Comparison of ENCODE assay signal across 9 cellular contexts in the genomic region with DNA sequence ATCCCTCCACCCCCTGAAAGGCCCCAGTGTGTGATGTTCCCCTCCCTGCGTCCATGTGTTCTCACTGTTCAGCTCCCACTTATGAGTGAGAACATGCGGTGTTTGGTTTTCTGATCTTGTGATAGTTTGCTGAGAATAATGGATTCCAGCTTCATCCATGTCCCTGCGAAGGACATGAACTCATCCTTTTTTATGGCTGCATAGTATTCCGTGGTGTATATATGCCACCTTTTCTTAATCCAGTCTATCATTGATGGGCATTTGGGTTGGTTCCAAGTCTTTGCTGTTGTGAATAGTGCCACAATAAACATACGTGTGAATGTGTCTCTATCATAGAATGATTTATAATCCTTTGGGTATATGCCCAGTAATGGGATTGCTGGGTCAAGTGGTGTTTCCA. TPM values are rescaled to one million over a fixed set of nuclear protein-coding genes. Genes with fewer than 3 reads are reported as not detected.
"Had no signal": no experiment of that assay in that cellular context is flagged by ENCODE, and none has a peak within 500 bp of the region (broad histone marks: within the 10 kb centered on the region; RNA-seq: fewer than 3 reads in every experiment).

No MANE protein-coding gene starts in this region.

RNA-seq across cellular contexts. Expression of a gene that starts 55.8 kb away (rescaled TPM):
- total RNA-seq: activated naive CD4-positive, alpha-beta T cell treated with anti-CD3 and anti-CD28 coated beads for 36 hours; activated naive CD4-positive, alpha-beta T cell treated with anti-CD3 and anti-CD28 coated beads, Interleukin-2, amount 50 U/mL, for 72 hours; activated naive CD8-positive, alpha-beta T cell treated with anti-CD3 and anti-CD28 coated beads for 36 hours; activated naive CD8-positive, alpha-beta T cell treated with anti-CD3 and anti-CD28 coated beads, Interleukin-2, amount 10 ng/mL, durations not matched to agents 7 days and 5 days; activated T-cell treated with anti-CD3 and anti-CD28 coated beads, Interleukin-2, amount 50 U/mL, for 72 hours; activated T-helper 1 cell treated with anti-CD3 and anti-CD28 coated beads, Interleukin-12 subunit alpha, Interleukin-12 subunit beta, Interleukin-2, Interleukin-4 antibody, amounts not matched to agents 30 ng/mL and 10 ng/mL and 1 ng/mL, durations not matched to agents 14 hours and 24 hours and 36 hours; activated T-helper 17 cell treated with anti-CD3 and anti-CD28 coated beads, Interleukin-2, amount 50 U/mL, for 72 hours; activated T-helper 2 cell treated with anti-CD3 and anti-CD28 coated beads, Interferon-gamma antibody, Interleukin-2, Interleukin-4, amounts not matched to agents 10 μg/mL and 5 μg/mL and 100 μg/mL, durations not matched to agents 14 hours and 24 hours and 36 hours; ascending aorta had no signal
